ENCODE assay signal across 28 cellular contexts in the genomic region with DNA sequence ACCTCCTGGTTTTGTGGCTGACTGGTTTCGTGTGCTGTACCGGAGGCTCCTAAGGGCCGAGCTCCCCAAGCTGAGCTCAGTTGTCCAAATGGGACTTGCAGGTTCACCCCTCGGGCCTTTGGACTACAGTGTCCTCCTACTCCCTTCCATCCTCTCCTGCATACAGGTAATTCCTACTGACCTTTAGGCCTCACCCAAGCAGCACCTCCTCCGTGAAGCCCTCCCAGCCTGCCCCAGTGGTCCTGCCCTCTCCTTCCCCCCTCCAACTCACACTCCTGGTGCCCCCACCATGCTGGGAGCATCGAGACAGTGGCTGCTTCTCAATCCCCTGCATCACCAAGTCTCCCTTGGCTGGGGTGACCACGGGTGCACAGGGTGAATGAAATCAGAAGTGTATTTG. TPM values are rescaled to one million over a fixed set of nuclear protein-coding genes. Genes with fewer than 3 reads are reported as not detected.
"Had no signal": no experiment of that assay in that cellular context is flagged by ENCODE, and none has a peak within 500 bp of the region (broad histone marks: within the 10 kb centered on the region; RNA-seq: fewer than 3 reads in every experiment).

No MANE protein-coding gene starts in this region.

- FAIRE-seq: colon, endothelial cell of umbilical vein, frontal cortex had no signal

- H3K27me3 ChIP-seq: adrenal gland, ascending aorta, dorsolateral prefrontal cortex, hepatocyte, left lung, neural progenitor cell, sigmoid colon, testis, uterus had no signal

- H3K27me3 Mint-ChIP-seq: central memory CD8-positive, alpha-beta T cell; effector memory CD8-positive, alpha-beta T cell; naive B cell had no signal

- H3K27ac Mint-ChIP-seq: neural progenitor cell had no signal

- H3K4me3 ChIP-seq: adrenal gland, ascending aorta, dorsolateral prefrontal cortex, hepatocyte, left lung, lung, neural progenitor cell, sigmoid colon, smooth muscle cell, testis, uterus had no signal

- H3K27ac ChIP-seq: adrenal gland, ascending aorta, dorsolateral prefrontal cortex, hepatocyte, left lung, neural progenitor cell, sigmoid colon, testis, uterus had no signal

- DNase-seq: activated CD4-positive, alpha-beta T cell treated with anti-CD3 and anti-CD28 coated beads, Interleukin-2, amount 50 U/mL, for 1 hour; activated CD4-positive, CD25-positive, alpha-beta regulatory T cell treated with anti-CD3 and anti-CD28 coated beads, Interleukin-2, amount 50 U/mL, for 72 hours; activated naive CD4-positive, alpha-beta T cell treated with anti-CD3 and anti-CD28 coated beads, Interleukin-2, amount 50 U/mL, for 16 hours; adrenal gland; dorsolateral prefrontal cortex; effector memory CD8-positive, alpha-beta T cell; glutamatergic neuron; immature natural killer cell; kidney glomerular epithelial cell; naive B cell; sigmoid colon; stimulated activated CD4-positive, alpha-beta T cell treated with anti-CD3 and anti-CD28 coated beads, Interleukin-2, amount 100 ng/mL, for 48 hours; stimulated activated CD8-positive, alpha-beta memory T cell treated with anti-CD3 and anti-CD28 coated beads, Interleukin-4, amount 100 ng/mL, for 48 hours; stimulated activated naive CD4-positive, alpha-beta T cell; testis; uterus had no signal

- H2AFZ ChIP-seq: hepatocyte, neural progenitor cell had no signal

- H3K9me3 ChIP-seq: adrenal gland, ascending aorta, left lung, sigmoid colon, testis, uterus had no signal

- H3K36me3 ChIP-seq: adrenal gland, ascending aorta, left lung, neural progenitor cell, sigmoid colon, uterus had no signal

- ATAC-seq: effector memory CD8-positive, alpha-beta T cell; esophagus mucosa; left lung had no signal

- H3K9ac ChIP-seq: neural progenitor cell had no signal

- H3K4me3 Mint-ChIP-seq: central memory CD8-positive, alpha-beta T cell; neural progenitor cell had no signal

- H3K9me3 Mint-ChIP-seq: central memory CD8-positive, alpha-beta T cell; effector memory CD8-positive, alpha-beta T cell; immature natural killer cell had no signal

- H3K4me2 ChIP-seq: hepatocyte, neural progenitor cell, smooth muscle cell had no signal

- H3K36me3 Mint-ChIP-seq: immature natural killer cell, naive B cell had no signal

RNA-seq across cellular contexts. Expression of gene DEGS2, which starts 52.4 kb away (rescaled TPM):
- total RNA-seq: endothelial cell of umbilical vein; T-helper 1 cell treated with Interleukin-12 subunit alpha and Interleukin-12 subunit beta and Interleukin-4 antibody, amounts not matched to agents 30 ng/mL and 1 ng/mL, for 36 hours had no signal
